Comparison of ENCODE assay signal across 12 cellular contexts in genomic region chr2:161141033-161141432, GRCh38. TPM values are rescaled to one million over a fixed set of nuclear protein-coding genes. Genes with fewer than 3 reads are reported as not detected.
DNase-seq lines count a peak whose midpoint lies in the region; ATAC-seq, FAIRE-seq and TF ChIP-seq lines count a peak whose summit lies in the region.
"Had no signal": no experiment of that assay in that cellular context is flagged by ENCODE, and none has a peak within 500 bp of the region (broad histone marks: within the 10 kb centered on the region; RNA-seq: fewer than 3 reads in every experiment).

No MANE protein-coding gene starts in this region.

- peak overlapping the region; percentile 18 to 86 (median 80) for H3K27ac Mint-ChIP-seq in CD4-positive, alpha-beta memory T cell
- peak overlapping the region; percentile 6 for H3K27ac Mint-ChIP-seq in activated B cell treated with CpG ODN at 0.5 μM for 24 hours

- 86 to 91% methylated on average over 2 of the region's 2 CpGs for WGBS in lower leg skin, 2 donors

- H3K4me3 Mint-ChIP-seq in CD4-positive, alpha-beta memory T cell, result peak overlapping the region; percentile 44 to 97 (median 70)
- peak overlapping the region; percentile 50 for H3K4me3 Mint-ChIP-seq in activated B cell treated with CpG ODN at 0.5 μM for 24 hours

- H3K36me3 ChIP-seq in CD4-positive, alpha-beta memory T cell (ENCODE audit: insufficient read depth, low read length), result no peaks in the 10 kb centered on the region
- no peaks in the 10 kb centered on the region for H3K36me3 ChIP-seq in osteoblast (ENCODE audit: insufficient read depth, low read length)
- no peaks in the 10 kb centered on the region for H3K36me3 ChIP-seq in MG63

- TF ChIP-seq CTCF in activated B cell treated with CpG ODN at 0.5 μM for 24 hours (IDR thresholded peaks at IDR 0.05), result no peak
- TF ChIP-seq CTCF in lower leg skin (IDR thresholded peaks at IDR 0.05), result no peak
- no peak for TF ChIP-seq CTCF in osteoblast (IDR thresholded peaks at IDR 0.05; ENCODE audit: extremely low read depth, low read depth, low read length)

- no peaks in the 10 kb centered on the region for H3K9me3 Mint-ChIP-seq in CD4-positive, alpha-beta memory T cell
- no peaks in the 10 kb centered on the region for H3K9me3 Mint-ChIP-seq in activated B cell treated with CpG ODN at 0.5 μM for 24 hours

- no peak overlapping the region for H3K27ac ChIP-seq in CD4-positive, alpha-beta memory T cell (ENCODE audit: low read depth, low read length)
- no peak overlapping the region for H3K27ac ChIP-seq in osteoblast (ENCODE audit: low read depth, low read length)
- H3K27ac ChIP-seq: HL-60 had no signal

- CTCF ChIA-PET in CD4-positive, alpha-beta memory T cell (lab: Charles Lee; ENCODE audit: partially characterized antibody), result no interaction called here
- CTCF ChIA-PET in activated B cell treated with CpG ODN at 0.5 μM for 24 hours (lab: Charles Lee), result no interaction called here

- POLR2A ChIA-PET in CD4-positive, alpha-beta memory T cell (lab: Charles Lee; ENCODE audit: partially characterized antibody), result interaction anchor here (0.8 kb wide), 1 partner anchor 19 kb away, joined by 3 read pairs; the partner anchor contains the start of gene TANK
- POLR2A ChIA-PET in activated B cell treated with CpG ODN at 0.5 μM for 24 hours (lab: Charles Lee), result interaction anchor here (0.6 to 2.0 kb wide), 2 partner anchors 30 to 59 kb away, joined by 3 to 6 read pairs; no protein-coding TSS in a partner anchor

- H3K9me3 ChIP-seq in CD4-positive, alpha-beta memory T cell (ENCODE audit: control insufficient read depth in 1 of 2, low read length in 2 of 2), result no peaks in the 10 kb centered on the region
- H3K9me3 ChIP-seq in osteoblast (ENCODE audit: low read depth, low read length) (no peaks in the 10 kb centered on the region), MG63 (no peaks in the 10 kb centered on the region)

- no peak overlapping the region for H2AFZ ChIP-seq in osteoblast (ENCODE audit: low read length)

- H4K20me1 ChIP-seq in osteoblast (ENCODE audit: insufficient read depth, low read length), result no peaks in the 10 kb centered on the region

- peak; percentile 43 for ATAC-seq in HG03045 (IDR thresholded peaks at IDR 0.05; ENCODE audit: unreplicated experiment)
- ATAC-seq in activated B cell treated with CpG ODN at 0.5 μM for 24 hours (ENCODE audit: low read depth), result no peak
- ATAC-seq: esophagus mucosa, Panc1 had no signal

- H3K4me1 Mint-ChIP-seq in CD4-positive, alpha-beta memory T cell, result peaks cover 65 to 86% (median 71%) of the 10 kb centered on the region in 4 donors
- peaks cover 76% of the 10 kb centered on the region for H3K4me1 Mint-ChIP-seq in activated B cell treated with CpG ODN at 0.5 μM for 24 hours

- no peaks in the 10 kb centered on the region for H3K27me3 ChIP-seq in CD4-positive, alpha-beta memory T cell (ENCODE audit: insufficient read depth, low read length)
- H3K27me3 ChIP-seq in osteoblast (ENCODE audit: insufficient read depth, low read length), result no peaks in the 10 kb centered on the region
- H3K27me3 ChIP-seq in MG63, result no peaks in the 10 kb centered on the region

- no peak for TF ChIP-seq POLR2A in lower leg skin (IDR thresholded peaks at IDR 0.05)

- DNase-seq in CD4-positive, alpha-beta memory T cell, result peak in 3 of 5 donors; percentile 31 to 58 (median 32)
- DNase-seq in GM19239 (ENCODE audit: insufficient read length, low spot score), result no peak
- no peak for DNase-seq in activated B cell treated with CpG ODN at 0.5 μM for 24 hours
- DNase-seq in hypothalamus (lab: John Stamatoyannopoulos, UW), result no peak
- DNase-seq in lower leg skin (ENCODE audit: low spot score in 2 of 2), result no peak
- DNase-seq in osteoblast (ENCODE audit: insufficient read length, low spot score, missing footprints), result no peak
- DNase-seq in MG63, result no peak
- DNase-seq: mammary epithelial cell had no signal

- peaks cover 30 to 32% of the 10 kb centered on the region in 2 donors for H3K36me3 Mint-ChIP-seq in CD4-positive, alpha-beta memory T cell
- H3K36me3 Mint-ChIP-seq in activated B cell treated with CpG ODN at 0.5 μM for 24 hours (ENCODE audit: low read depth), result peaks cover 65% of the 10 kb centered on the region

- H3K4me3 ChIP-seq in CD4-positive, alpha-beta memory T cell (ENCODE audit: low read length in 2 of 2), result peak overlapping the region in 1 of 2 donors; percentile 4
- H3K4me3 ChIP-seq in lower leg skin (ENCODE audit: low read depth, poor library complexity, severe bottlenecking) (no peak overlapping the region), osteoblast (ENCODE audit: insufficient read depth, low read length) (no peak overlapping the region), MG63 (no peak overlapping the region)

- H3K79me2 ChIP-seq in osteoblast (ENCODE audit: insufficient read depth, low read length), result no peaks in the 10 kb centered on the region

- H3K27me3 Mint-ChIP-seq in CD4-positive, alpha-beta memory T cell, result no peaks in the 10 kb centered on the region
- H3K27me3 Mint-ChIP-seq in activated B cell treated with CpG ODN at 0.5 μM for 24 hours, result no peaks in the 10 kb centered on the region

- peaks cover 54% of the 10 kb centered on the region for H3K4me1 ChIP-seq in CD4-positive, alpha-beta memory T cell (ENCODE audit: insufficient read depth, low read length)
- H3K4me1 ChIP-seq in osteoblast (ENCODE audit: insufficient read depth, low read length), result peaks cover 26% of the 10 kb centered on the region

- H3K4me2 ChIP-seq in osteoblast (ENCODE audit: insufficient read depth, low read length), result no peak overlapping the region

- peak; percentile 92 for FAIRE-seq in GM19239 (lab: Jason Lieb, UNC)

- intact Hi-C loops in CD4-positive, alpha-beta memory T cell (cut with micrococcal nuclease), result no loop called here
- intact Hi-C loops in activated B cell treated with CpG ODN at 0.5 μM for 24 hours (cut with micrococcal nuclease) (no loop called here), lower leg skin (cut with DNase I; ENCODE audit: low total_unique reads) (no loop called here)

RNA-seq across cellular contexts. Expression of gene TANK, which starts 19.2 kb away (rescaled TPM):
- 10 to 100 TPM; 90.2 to 91.2 TPM for total RNA-seq in CD4-positive, alpha-beta memory T cell
- 10 to 100 TPM; 76.3 to 86.5 TPM for polyA plus RNA-seq in CD4-positive, alpha-beta memory T cell
- 130 and 150 TPM in 2 replicates for total RNA-seq in activated B cell treated with CpG ODN at 0.5 μM for 24 hours
- total RNA-seq in lower leg skin, result 10 to 100 TPM; 81.6 to 89.8 (median 88.0) TPM
- total RNA-seq in osteoblast, result 112 and 127 TPM in 2 replicates
- total RNA-seq in MG63 (2014; rRNA removed; shearing (Covaris generic); ENCODE audit: low replicate concordance), result 28.1 and 30.7 TPM in 2 replicates

Comparison
In these comparisons a context has a peak if more than half of its experiments do, and no peak if none do; other contexts are left out.
1. DNase-seq: peak in CD4-positive, alpha-beta memory T cell (3 of 5); none in GM19239 (single experiment), activated B cell treated with CpG ODN at 0.5 μM for 24 hours (single experiment), hypothalamus (0 of 51), lower leg skin (0 of 2), osteoblast (single experiment) and MG63 (single experiment).